8 cellular contexts compared by ENCODE assay signal in genomic region chr1:39272027-39272790, GRCh38.
DNase-seq lines count a peak whose midpoint lies in the region; ATAC-seq, FAIRE-seq and TF ChIP-seq lines count a peak whose summit lies in the region.

No MANE protein-coding gene starts in this region.

- FAIRE-seq in GM12892 (lab: Jason Lieb, UNC) (peak; percentile 93), urothelium cell line (lab: Jason Lieb, UNC) (no peak)

- no peaks in the 10 kb centered on the region for H3K9me3 ChIP-seq in osteoblast (ENCODE audit: low read depth, low read length)

- no peak for DNase-seq in GM12892 (ENCODE audit: insufficient read length)
- DNase-seq in NCI-H446 treated with DMSO at 0.1 percent for 48 hours (lab: John Stamatoyannopoulos, UW) = peak; percentile 33
- DNase-seq in dermis blood vessel endothelial cell = peak; percentile 76
- no peak for DNase-seq in osteoblast (ENCODE audit: insufficient read length, low spot score, missing footprints)
- DNase-seq in activated CD4-positive, CD25-positive, alpha-beta regulatory T cell (lab: John Stamatoyannopoulos, UW) = no peak
- no peak for DNase-seq in GOT3 (lab: John Stamatoyannopoulos, UW)
- DNase-seq in urothelium cell line (ENCODE audit: low spot score) = no peak

- peaks cover 4% of the 10 kb centered on the region for H3K36me3 ChIP-seq in osteoblast (ENCODE audit: insufficient read depth, low read length)

- ATAC-seq in GM21737 (IDR thresholded peaks at IDR 0.05; ENCODE audit: unreplicated experiment) = peak; percentile 53

- peak overlapping the region; percentile 30 for H3K27ac ChIP-seq in osteoblast (ENCODE audit: low read depth, low read length)

- TF ChIP-seq CTCF in osteoblast (IDR thresholded peaks at IDR 0.05; ENCODE audit: extremely low read depth, low read depth, low read length) = no peak

- no peak overlapping the region for H3K4me2 ChIP-seq in osteoblast (ENCODE audit: insufficient read depth, low read length)

- H2AFZ ChIP-seq in osteoblast (ENCODE audit: low read length) = no peak overlapping the region

- TF ChIP-seq POLR2A in GM12892 (IDR thresholded peaks at IDR 0.05; ENCODE audit: low read depth, low read length) = no peak

- H3K4me3 ChIP-seq in osteoblast (ENCODE audit: insufficient read depth, low read length) = no peak overlapping the region

- H4K20me1 ChIP-seq in osteoblast (ENCODE audit: insufficient read depth, low read length) = peaks cover 37% of the 10 kb centered on the region

- peaks cover 70% of the 10 kb centered on the region for H3K79me2 ChIP-seq in osteoblast (ENCODE audit: insufficient read depth, low read length)

- H3K4me1 ChIP-seq in osteoblast (ENCODE audit: insufficient read depth, low read length) = peaks cover 36% of the 10 kb centered on the region

- H3K27me3 ChIP-seq in osteoblast (ENCODE audit: insufficient read depth, low read length) = no peaks in the 10 kb centered on the region

Comparison
In these comparisons a context has a peak if more than half of its experiments do, and no peak if none do; other contexts are left out.
1. DNase-seq: peak in NCI-H446 treated with DMSO at 0.1 percent for 48 hours (single experiment) and dermis blood vessel endothelial cell (single experiment); none in GM12892 (single experiment), osteoblast (single experiment), activated CD4-positive, CD25-positive, alpha-beta regulatory T cell (0 of 4), GOT3 (single experiment) and urothelium cell line (single experiment).